20 cellular contexts compared by ENCODE assay signal in the genomic region with DNA sequence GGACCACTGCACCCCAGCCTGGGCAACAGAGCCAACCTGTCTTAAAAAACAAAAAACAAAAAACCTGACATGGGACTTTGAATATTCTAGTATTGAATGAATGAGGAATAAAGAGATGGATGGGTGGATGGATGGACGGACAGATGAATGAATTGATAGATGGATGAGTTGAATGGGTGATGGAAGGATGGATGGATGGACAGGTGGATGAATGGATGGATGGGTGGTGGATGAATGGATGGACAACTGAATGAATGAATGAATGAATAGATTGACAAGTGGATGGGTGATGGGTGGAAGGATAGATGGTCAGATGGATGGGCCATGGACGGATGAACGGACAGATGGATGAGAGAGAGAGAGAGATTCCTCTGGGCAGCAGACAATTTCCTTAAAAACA. TPM values are rescaled to one million over a fixed set of nuclear protein-coding genes. Genes with fewer than 3 reads are reported as not detected.
A peak's percentile ranks its signal among the peaks of the same experiment; 100 is the strongest.
DNase-seq lines count a peak whose midpoint lies in the region; ATAC-seq and TF ChIP-seq lines count a peak whose summit lies in the region.
"Had no signal": no experiment of that assay in that cellular context is flagged by ENCODE, and none has a peak within 500 bp of the region (broad histone marks: within the 10 kb centered on the region; RNA-seq: fewer than 3 reads in every experiment).

No MANE protein-coding gene starts in this region.

- H3K4me3 Mint-ChIP-seq in activated CD8-positive, alpha-beta T cell treated with anti-CD3 and anti-CD28 coated beads, Interleukin-2, amount 10 ng/mL, durations not matched to agents 7 days and 5 days: no peak overlapping the region
- no peak overlapping the region for H3K4me3 Mint-ChIP-seq in activated CD8-positive, alpha-beta T cell treated with anti-CD3 and anti-CD28 coated beads for 36 hours
- H3K4me3 Mint-ChIP-seq in CD8-positive, alpha-beta T cell: no peak overlapping the region
- peak overlapping the region; percentile 1 for H3K4me3 Mint-ChIP-seq in activated T-helper 17 cell treated with anti-CD3 and anti-CD28 coated beads, Interleukin-2, amount 50 U/mL, for 72 hours
- no peak overlapping the region for H3K4me3 Mint-ChIP-seq in neural crest cell
- H3K4me3 Mint-ChIP-seq: CD4-positive, alpha-beta T cell had no signal

- TF ChIP-seq CTCF in activated CD8-positive, alpha-beta T cell treated with anti-CD3 and anti-CD28 coated beads for 36 hours (IDR thresholded peaks at IDR 0.05): no peak
- no peak for TF ChIP-seq CTCF in CD8-positive, alpha-beta T cell (IDR thresholded peaks at IDR 0.05)
- TF ChIP-seq CTCF in neural crest cell (conservative IDR thresholded peaks at IDR 0.05): no peak

- peak overlapping the region; percentile 21 for H3K27ac Mint-ChIP-seq in activated CD8-positive, alpha-beta T cell treated with anti-CD3 and anti-CD28 coated beads, Interleukin-2, amount 10 ng/mL, durations not matched to agents 7 days and 5 days
- H3K27ac Mint-ChIP-seq in activated CD8-positive, alpha-beta T cell treated with anti-CD3 and anti-CD28 coated beads for 36 hours: no peak overlapping the region
- peak overlapping the region; percentile 15 for H3K27ac Mint-ChIP-seq in CD8-positive, alpha-beta T cell
- peak overlapping the region; percentile 6 for H3K27ac Mint-ChIP-seq in activated T-helper 17 cell treated with anti-CD3 and anti-CD28 coated beads, Interleukin-2, amount 50 U/mL, for 72 hours
- peak overlapping the region; percentile 53 for H3K27ac Mint-ChIP-seq in neural crest cell (ENCODE audit: unreplicated experiment)
- H3K27ac Mint-ChIP-seq: CD4-positive, alpha-beta T cell had no signal

- no peak for DNase-seq in activated CD8-positive, alpha-beta T cell treated with anti-CD3 and anti-CD28 coated beads, Interleukin-2, amount 10 ng/mL, durations not matched to agents 7 days and 5 days
- no peak for DNase-seq in activated CD8-positive, alpha-beta T cell treated with anti-CD3 and anti-CD28 coated beads for 36 hours
- DNase-seq in CD8-positive, alpha-beta T cell: no peak
- no peak for DNase-seq in neural crest cell (ENCODE audit: low read depth, low spot score)
- DNase-seq in DMS53 treated with DMSO at 0.1 percent for 48 hours (lab: John Stamatoyannopoulos, UW; ENCODE audit: unreplicated experiment): no peak
- no peak for DNase-seq in NCI-H1417 (lab: John Stamatoyannopoulos, UW)
- DNase-seq: Caco-2; CD4-positive, alpha-beta T cell; DMS 273 treated with DMSO at 0.1 percent for 48 hours; DND-41; Kasumi-1; NCI-H1694 treated with DMSO at 0.1 percent for 48 hours; NCI-H446 treated with DMSO at 0.1 percent for 48 hours; NCI-H526 treated with DMSO at 0.1 percent for 48 hours; OCI-M1 had no signal

- H3K27me3 ChIP-seq in CD8-positive, alpha-beta T cell (ENCODE audit: insufficient read depth, low read length): no peaks in the 10 kb centered on the region

- H3K27me3 Mint-ChIP-seq in activated CD8-positive, alpha-beta T cell treated with anti-CD3 and anti-CD28 coated beads, Interleukin-2, amount 10 ng/mL, durations not matched to agents 7 days and 5 days (ENCODE audit: low read depth): peaks cover 2% of the 10 kb centered on the region
- H3K27me3 Mint-ChIP-seq in activated CD8-positive, alpha-beta T cell treated with anti-CD3 and anti-CD28 coated beads for 36 hours: no peaks in the 10 kb centered on the region
- no peaks in the 10 kb centered on the region for H3K27me3 Mint-ChIP-seq in CD8-positive, alpha-beta T cell (ENCODE audit: low read depth)
- no peaks in the 10 kb centered on the region for H3K27me3 Mint-ChIP-seq in activated T-helper 17 cell treated with anti-CD3 and anti-CD28 coated beads, Interleukin-2, amount 50 U/mL, for 72 hours
- peaks cover 5% of the 10 kb centered on the region for H3K27me3 Mint-ChIP-seq in neural crest cell (ENCODE audit: low read depth)
- H3K27me3 Mint-ChIP-seq: CD4-positive, alpha-beta T cell had no signal

- H3K4me3 ChIP-seq in CD8-positive, alpha-beta T cell (ENCODE audit: low read depth, low read length): no peak overlapping the region
- H3K4me3 ChIP-seq: GM12878 had no signal

- no peaks in the 10 kb centered on the region for H3K9me3 ChIP-seq in CD8-positive, alpha-beta T cell (ENCODE audit: low read length)
- H3K9me3 ChIP-seq: Caco-2 had no signal

- CTCF ChIA-PET in activated CD8-positive, alpha-beta T cell treated with anti-CD3 and anti-CD28 coated beads, Interleukin-2, amount 10 ng/mL, durations not matched to agents 7 days and 5 days (lab: Charles Lee): no interaction called here
- CTCF ChIA-PET in activated CD8-positive, alpha-beta T cell treated with anti-CD3 and anti-CD28 coated beads for 36 hours (lab: Charles Lee): no interaction called here
- CTCF ChIA-PET in CD8-positive, alpha-beta T cell (lab: Charles Lee): no interaction called here

- ATAC-seq in activated CD8-positive, alpha-beta T cell treated with anti-CD3 and anti-CD28 coated beads, Interleukin-2, amount 10 ng/mL, durations not matched to agents 7 days and 5 days: no peak
- ATAC-seq in activated CD8-positive, alpha-beta T cell treated with anti-CD3 and anti-CD28 coated beads for 36 hours: no peak
- ATAC-seq in CD8-positive, alpha-beta T cell: no peak
- no peak for ATAC-seq in activated T-helper 17 cell treated with anti-CD3 and anti-CD28 coated beads, Interleukin-2, amount 50 U/mL, for 72 hours (replicated peaks)
- ATAC-seq: GM12878, Right ventricle myocardium inferior had no signal

- no peaks in the 10 kb centered on the region for H3K36me3 Mint-ChIP-seq in activated CD8-positive, alpha-beta T cell treated with anti-CD3 and anti-CD28 coated beads, Interleukin-2, amount 10 ng/mL, durations not matched to agents 7 days and 5 days (ENCODE audit: low read depth)
- no peaks in the 10 kb centered on the region for H3K36me3 Mint-ChIP-seq in activated CD8-positive, alpha-beta T cell treated with anti-CD3 and anti-CD28 coated beads for 36 hours (ENCODE audit: low read depth)
- H3K36me3 Mint-ChIP-seq in CD8-positive, alpha-beta T cell: no peaks in the 10 kb centered on the region
- H3K36me3 Mint-ChIP-seq in activated T-helper 17 cell treated with anti-CD3 and anti-CD28 coated beads, Interleukin-2, amount 50 U/mL, for 72 hours (ENCODE audit: low read depth): no peaks in the 10 kb centered on the region
- no peaks in the 10 kb centered on the region for H3K36me3 Mint-ChIP-seq in neural crest cell (ENCODE audit: low read depth)

- H3K9me3 Mint-ChIP-seq in activated CD8-positive, alpha-beta T cell treated with anti-CD3 and anti-CD28 coated beads, Interleukin-2, amount 10 ng/mL, durations not matched to agents 7 days and 5 days (ENCODE audit: insufficient read depth): peaks cover 4% of the 10 kb centered on the region
- H3K9me3 Mint-ChIP-seq in activated CD8-positive, alpha-beta T cell treated with anti-CD3 and anti-CD28 coated beads for 36 hours: no peaks in the 10 kb centered on the region
- H3K9me3 Mint-ChIP-seq in CD8-positive, alpha-beta T cell: peaks cover 1% of the 10 kb centered on the region
- peaks cover 3% of the 10 kb centered on the region for H3K9me3 Mint-ChIP-seq in activated T-helper 17 cell treated with anti-CD3 and anti-CD28 coated beads, Interleukin-2, amount 50 U/mL, for 72 hours
- H3K9me3 Mint-ChIP-seq in neural crest cell: peaks cover 7% of the 10 kb centered on the region

- intact Hi-C loops in activated CD8-positive, alpha-beta T cell treated with anti-CD3 and anti-CD28 coated beads for 36 hours (cut with micrococcal nuclease): no loop called here
- intact Hi-C loops in CD8-positive, alpha-beta T cell (cut with DNase I, micrococcal nuclease): no loop called here

- H3K36me3 ChIP-seq in CD8-positive, alpha-beta T cell (ENCODE audit: insufficient read depth, low read length): no peaks in the 10 kb centered on the region

- H3K4me1 ChIP-seq in CD8-positive, alpha-beta T cell (ENCODE audit: insufficient read depth, low read length): peaks cover 12% of the 10 kb centered on the region
- H3K4me1 ChIP-seq: Caco-2 had no signal

- POLR2A ChIA-PET in activated CD8-positive, alpha-beta T cell treated with anti-CD3 and anti-CD28 coated beads, Interleukin-2, amount 10 ng/mL, durations not matched to agents 7 days and 5 days (lab: Charles Lee): no interaction called here
- POLR2A ChIA-PET in activated CD8-positive, alpha-beta T cell treated with anti-CD3 and anti-CD28 coated beads for 36 hours (lab: Charles Lee): no interaction called here
- POLR2A ChIA-PET in CD8-positive, alpha-beta T cell (lab: Charles Lee): no interaction called here

- H3K27ac ChIP-seq in CD8-positive, alpha-beta T cell (ENCODE audit: low read depth, low read length): no peak overlapping the region

- H3K4me1 Mint-ChIP-seq in activated CD8-positive, alpha-beta T cell treated with anti-CD3 and anti-CD28 coated beads, Interleukin-2, amount 10 ng/mL, durations not matched to agents 7 days and 5 days (ENCODE audit: low read depth): peaks cover 19% of the 10 kb centered on the region
- H3K4me1 Mint-ChIP-seq in activated CD8-positive, alpha-beta T cell treated with anti-CD3 and anti-CD28 coated beads for 36 hours (ENCODE audit: low read depth): peaks cover 19% of the 10 kb centered on the region
- H3K4me1 Mint-ChIP-seq in CD8-positive, alpha-beta T cell (ENCODE audit: low read depth): peaks cover 17% of the 10 kb centered on the region
- H3K4me1 Mint-ChIP-seq in activated T-helper 17 cell treated with anti-CD3 and anti-CD28 coated beads, Interleukin-2, amount 50 U/mL, for 72 hours: peaks cover 12% of the 10 kb centered on the region
- no peaks in the 10 kb centered on the region for H3K4me1 Mint-ChIP-seq in neural crest cell

RNA-seq across cellular contexts. Expression of gene CEP20, which starts 22.8 kb away (rescaled TPM):
- 10 to 100 TPM; 38.8 to 45.0 TPM for total RNA-seq in activated CD8-positive, alpha-beta T cell treated with anti-CD3 and anti-CD28 coated beads, Interleukin-2, amount 10 ng/mL, durations not matched to agents 7 days and 5 days
- total RNA-seq in activated CD8-positive, alpha-beta T cell treated with anti-CD3 and anti-CD28 coated beads for 36 hours: 10 to 100 TPM; 34.5 to 39.0 TPM
- total RNA-seq in CD8-positive, alpha-beta T cell: 10 to 100 TPM; 12.5 to 13.6 TPM
- 10 to 100 TPM; 65.9 to 70.4 TPM for total RNA-seq in activated T-helper 17 cell treated with anti-CD3 and anti-CD28 coated beads, Interleukin-2, amount 50 U/mL, for 72 hours
- total RNA-seq in neural crest cell: 30.6 and 33.0 TPM in 2 replicates

RNA-seq across cellular contexts. Expression of gene ABCC1, which starts 38.2 kb away (rescaled TPM):
- total RNA-seq in activated CD8-positive, alpha-beta T cell treated with anti-CD3 and anti-CD28 coated beads, Interleukin-2, amount 10 ng/mL, durations not matched to agents 7 days and 5 days: 10 to 100 TPM; 46.0 to 46.9 TPM
- total RNA-seq in activated CD8-positive, alpha-beta T cell treated with anti-CD3 and anti-CD28 coated beads for 36 hours: 10 to 100 TPM; 64.5 to 67.6 TPM
- total RNA-seq in CD8-positive, alpha-beta T cell: 10 to 100 TPM; 41.1 to 41.2 TPM
- 10 to 100 TPM; 78.0 to 84.0 TPM for total RNA-seq in activated T-helper 17 cell treated with anti-CD3 and anti-CD28 coated beads, Interleukin-2, amount 50 U/mL, for 72 hours
- total RNA-seq in neural crest cell: 34.9 and 38.7 TPM in 2 replicates

RNA-seq across cellular contexts. Expression of gene MYH11, which starts 54.4 kb away (rescaled TPM):
- not detected for total RNA-seq in activated CD8-positive, alpha-beta T cell treated with anti-CD3 and anti-CD28 coated beads, Interleukin-2, amount 10 ng/mL, durations not matched to agents 7 days and 5 days
- not detected for total RNA-seq in activated CD8-positive, alpha-beta T cell treated with anti-CD3 and anti-CD28 coated beads for 36 hours
- total RNA-seq in CD8-positive, alpha-beta T cell: not detected
- not detected for total RNA-seq in activated T-helper 17 cell treated with anti-CD3 and anti-CD28 coated beads, Interleukin-2, amount 50 U/mL, for 72 hours
- 0.05 and 0.09 TPM in 2 replicates for total RNA-seq in neural crest cell
- total RNA-seq: A673; Caco-2; CD4-positive, alpha-beta T cell; MCF 10A had no signal
